ENCODE assay signal across 1 cellular context in the genomic region with DNA sequence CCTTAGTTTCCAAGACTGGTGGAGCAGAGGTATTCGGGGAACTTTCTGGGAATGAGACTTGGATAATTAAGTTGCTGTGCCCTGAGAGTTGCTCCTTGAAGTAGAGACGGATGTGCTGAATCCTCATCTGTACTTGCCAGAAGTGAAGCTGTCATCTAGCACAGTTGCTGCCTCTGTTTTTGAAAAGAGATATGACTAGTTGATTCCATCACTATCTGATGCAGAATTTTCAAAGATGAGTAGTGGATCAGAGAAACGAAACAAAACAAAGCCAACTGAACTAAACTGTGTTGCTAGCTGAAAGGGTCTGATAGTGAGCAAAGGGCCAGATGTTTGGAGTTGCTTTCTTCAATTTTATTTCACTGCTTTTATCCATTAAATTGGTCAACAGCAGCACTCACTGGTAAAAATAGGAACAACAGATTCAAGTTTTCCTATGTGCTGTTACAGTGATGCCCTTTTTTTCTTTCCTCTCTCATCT.
TF ChIP-seq lines count a peak whose summit lies in the region.

No MANE protein-coding gene starts in this region.

TF ChIP-seq in K562, 482 proteins besides CTCF, POLR2A, EP300 and RAD21 (continued from another document and continues in another):
- TF ChIP-seq, protein P1, sequence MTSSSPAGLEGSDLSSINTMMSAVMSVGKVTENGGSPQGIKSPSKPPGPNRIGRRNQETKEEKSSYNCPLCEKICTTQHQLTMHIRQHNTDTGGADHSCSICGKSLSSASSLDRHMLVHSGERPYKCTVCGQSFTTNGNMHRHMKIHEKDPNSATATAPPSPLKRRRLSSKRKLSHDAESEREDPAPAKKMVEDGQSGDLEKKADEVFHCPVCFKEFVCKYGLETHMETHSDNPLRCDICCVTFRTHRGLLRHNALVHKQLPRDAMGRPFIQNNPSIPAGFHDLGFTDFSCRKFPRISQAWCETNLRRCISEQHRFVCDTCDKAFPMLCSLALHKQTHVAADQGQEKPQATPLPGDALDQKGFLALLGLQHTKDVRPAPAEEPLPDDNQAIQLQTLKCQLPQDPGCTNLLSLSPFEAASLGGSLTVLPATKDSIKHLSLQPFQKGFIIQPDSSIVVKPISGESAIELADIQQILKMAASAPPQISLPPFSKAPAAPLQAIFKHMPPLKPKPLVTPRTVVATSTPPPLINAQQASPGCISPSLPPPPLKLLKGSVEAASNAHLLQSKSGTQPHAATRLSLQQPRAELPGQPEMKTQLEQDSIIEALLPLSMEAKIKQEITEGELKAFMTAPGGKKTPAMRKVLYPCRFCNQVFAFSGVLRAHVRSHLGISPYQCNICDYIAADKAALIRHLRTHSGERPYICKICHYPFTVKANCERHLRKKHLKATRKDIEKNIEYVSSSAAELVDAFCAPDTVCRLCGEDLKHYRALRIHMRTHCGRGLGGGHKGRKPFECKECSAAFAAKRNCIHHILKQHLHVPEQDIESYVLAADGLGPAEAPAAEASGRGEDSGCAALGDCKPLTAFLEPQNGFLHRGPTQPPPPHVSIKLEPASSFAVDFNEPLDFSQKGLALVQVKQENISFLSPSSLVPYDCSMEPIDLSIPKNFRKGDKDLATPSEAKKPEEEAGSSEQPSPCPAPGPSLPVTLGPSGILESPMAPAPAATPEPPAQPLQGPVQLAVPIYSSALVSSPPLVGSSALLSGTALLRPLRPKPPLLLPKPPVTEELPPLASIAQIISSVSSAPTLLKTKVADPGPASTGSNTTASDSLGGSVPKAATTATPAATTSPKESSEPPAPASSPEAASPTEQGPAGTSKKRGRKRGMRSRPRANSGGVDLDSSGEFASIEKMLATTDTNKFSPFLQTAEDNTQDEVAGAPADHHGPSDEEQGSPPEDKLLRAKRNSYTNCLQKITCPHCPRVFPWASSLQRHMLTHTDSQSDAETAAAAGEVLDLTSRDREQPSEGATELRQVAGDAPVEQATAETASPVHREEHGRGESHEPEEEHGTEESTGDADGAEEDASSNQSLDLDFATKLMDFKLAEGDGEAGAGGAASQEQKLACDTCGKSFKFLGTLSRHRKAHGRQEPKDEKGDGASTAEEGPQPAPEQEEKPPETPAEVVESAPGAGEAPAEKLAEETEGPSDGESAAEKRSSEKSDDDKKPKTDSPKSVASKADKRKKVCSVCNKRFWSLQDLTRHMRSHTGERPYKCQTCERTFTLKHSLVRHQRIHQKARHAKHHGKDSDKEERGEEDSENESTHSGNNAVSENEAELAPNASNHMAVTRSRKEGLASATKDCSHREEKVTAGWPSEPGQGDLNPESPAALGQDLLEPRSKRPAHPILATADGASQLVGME (CRISPR knock-in tag; IDR thresholded peaks at IDR 0.05), result no peak
- peak; percentile 12; the same call in 1 of the 2 replicates for TF ChIP-seq MEF2A (IDR thresholded peaks at IDR 0.05; ENCODE audit: control insufficient read depth, low read depth, low read length)
- TF ChIP-seq, protein P2, sequence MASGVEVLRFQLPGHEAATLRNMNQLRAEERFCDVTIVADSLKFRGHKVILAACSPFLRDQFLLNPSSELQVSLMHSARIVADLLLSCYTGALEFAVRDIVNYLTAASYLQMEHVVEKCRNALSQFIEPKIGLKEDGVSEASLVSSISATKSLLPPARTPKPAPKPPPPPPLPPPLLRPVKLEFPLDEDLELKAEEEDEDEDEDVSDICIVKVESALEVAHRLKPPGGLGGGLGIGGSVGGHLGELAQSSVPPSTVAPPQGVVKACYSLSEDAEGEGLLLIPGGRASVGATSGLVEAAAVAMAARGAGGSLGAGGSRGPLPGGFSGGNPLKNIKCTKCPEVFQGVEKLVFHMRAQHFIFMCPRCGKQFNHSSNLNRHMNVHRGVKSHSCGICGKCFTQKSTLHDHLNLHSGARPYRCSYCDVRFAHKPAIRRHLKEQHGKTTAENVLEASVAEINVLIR (CRISPR knock-in tag; IDR thresholded peaks at IDR 0.05), result no peak
- TF ChIP-seq ZNF436 (CRISPR knock-in tag; IDR thresholded peaks at IDR 0.05), result no peak
- no peak for TF ChIP-seq SMARCB1 (IDR thresholded peaks at IDR 0.05; ENCODE audit: insufficient read length, low read depth)
- TF ChIP-seq SRSF7 (optimal IDR thresholded peaks at IDR 0.05; ENCODE audit: low read depth, low read length), result no peak
- TF ChIP-seq RB1 (IDR thresholded peaks at IDR 0.05; ENCODE audit: low read depth), result no peak
- TF ChIP-seq RBFOX2 (IDR thresholded peaks at IDR 0.05; ENCODE audit: low read depth, low read length), result no peak
- TF ChIP-seq, protein P3, sequence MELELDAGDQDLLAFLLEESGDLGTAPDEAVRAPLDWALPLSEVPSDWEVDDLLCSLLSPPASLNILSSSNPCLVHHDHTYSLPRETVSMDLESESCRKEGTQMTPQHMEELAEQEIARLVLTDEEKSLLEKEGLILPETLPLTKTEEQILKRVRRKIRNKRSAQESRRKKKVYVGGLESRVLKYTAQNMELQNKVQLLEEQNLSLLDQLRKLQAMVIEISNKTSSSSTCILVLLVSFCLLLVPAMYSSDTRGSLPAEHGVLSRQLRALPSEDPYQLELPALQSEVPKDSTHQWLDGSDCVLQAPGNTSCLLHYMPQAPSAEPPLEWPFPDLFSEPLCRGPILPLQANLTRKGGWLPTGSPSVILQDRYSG (tag; conservative IDR thresholded peaks at IDR 0.05; ENCODE audit: low read depth), result 0 out of 2 replicates have a peak, but pooled peaks have one; percentile 23
- TF ChIP-seq TEAD1 (CRISPR knock-in tag; IDR thresholded peaks at IDR 0.05), result peak; percentile 61 to 70; a peak in 3 of 4 replicates
- no peak for TF ChIP-seq ZNF780A (CRISPR knock-in tag; IDR thresholded peaks at IDR 0.05)
- TF ChIP-seq, protein P4, sequence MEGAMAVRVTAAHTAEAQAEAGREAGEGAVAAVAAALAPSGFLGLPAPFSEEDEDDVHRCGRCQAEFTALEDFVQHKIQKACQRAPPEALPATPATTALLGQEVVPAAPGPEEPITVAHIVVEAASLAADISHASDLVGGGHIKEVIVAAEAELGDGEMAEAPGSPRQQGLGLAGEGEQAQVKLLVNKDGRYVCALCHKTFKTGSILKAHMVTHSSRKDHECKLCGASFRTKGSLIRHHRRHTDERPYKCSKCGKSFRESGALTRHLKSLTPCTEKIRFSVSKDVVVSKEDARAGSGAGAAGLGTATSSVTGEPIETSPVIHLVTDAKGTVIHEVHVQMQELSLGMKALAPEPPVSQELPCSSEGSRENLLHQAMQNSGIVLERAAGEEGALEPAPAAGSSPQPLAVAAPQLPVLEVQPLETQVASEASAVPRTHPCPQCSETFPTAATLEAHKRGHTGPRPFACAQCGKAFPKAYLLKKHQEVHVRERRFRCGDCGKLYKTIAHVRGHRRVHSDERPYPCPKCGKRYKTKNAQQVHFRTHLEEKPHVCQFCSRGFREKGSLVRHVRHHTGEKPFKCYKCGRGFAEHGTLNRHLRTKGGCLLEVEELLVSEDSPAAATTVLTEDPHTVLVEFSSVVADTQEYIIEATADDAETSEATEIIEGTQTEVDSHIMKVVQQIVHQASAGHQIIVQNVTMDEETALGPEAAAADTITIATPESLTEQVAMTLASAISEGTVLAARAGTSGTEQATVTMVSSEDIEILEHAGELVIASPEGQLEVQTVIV (CRISPR knock-in tag; IDR thresholded peaks at IDR 0.05; ENCODE audit: borderline replicate concordance), result no peak
- TF ChIP-seq ZFX (CRISPR knock-in tag; IDR thresholded peaks at IDR 0.05), result no peak
- no peak for TF ChIP-seq EWSR1 (IDR thresholded peaks at IDR 0.05; ENCODE audit: borderline replicate concordance, low read depth, partially characterized antibody)
- TF ChIP-seq YY1 (IDR thresholded peaks at IDR 0.05; ENCODE audit: borderline replicate concordance in 1 of 3, control insufficient read depth in 1 of 3, extremely low read depth in 1 of 3, insufficient read depth in 3 of 3, insufficient read length in 1 of 3, insufficient replicate concordance in 2 of 3, low read depth in 1 of 3, low read length in 2 of 3), result no peak
- TF ChIP-seq, protein P5, sequence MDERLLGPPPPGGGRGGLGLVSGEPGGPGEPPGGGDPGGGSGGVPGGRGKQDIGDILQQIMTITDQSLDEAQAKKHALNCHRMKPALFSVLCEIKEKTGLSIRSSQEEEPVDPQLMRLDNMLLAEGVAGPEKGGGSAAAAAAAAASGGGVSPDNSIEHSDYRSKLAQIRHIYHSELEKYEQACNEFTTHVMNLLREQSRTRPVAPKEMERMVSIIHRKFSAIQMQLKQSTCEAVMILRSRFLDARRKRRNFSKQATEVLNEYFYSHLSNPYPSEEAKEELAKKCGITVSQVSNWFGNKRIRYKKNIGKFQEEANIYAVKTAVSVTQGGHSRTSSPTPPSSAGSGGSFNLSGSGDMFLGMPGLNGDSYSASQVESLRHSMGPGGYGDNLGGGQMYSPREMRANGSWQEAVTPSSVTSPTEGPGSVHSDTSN (CRISPR knock-in tag; IDR thresholded peaks at IDR 0.05; ENCODE audit: low read depth), result no peak
- TF ChIP-seq, protein P5 (tag; conservative IDR thresholded peaks at IDR 0.05; ENCODE audit: low read depth), result peak; percentile 94
- no peak for TF ChIP-seq OTX1 (CRISPR knock-in tag; IDR thresholded peaks at IDR 0.05)
- TF ChIP-seq, protein P6, sequence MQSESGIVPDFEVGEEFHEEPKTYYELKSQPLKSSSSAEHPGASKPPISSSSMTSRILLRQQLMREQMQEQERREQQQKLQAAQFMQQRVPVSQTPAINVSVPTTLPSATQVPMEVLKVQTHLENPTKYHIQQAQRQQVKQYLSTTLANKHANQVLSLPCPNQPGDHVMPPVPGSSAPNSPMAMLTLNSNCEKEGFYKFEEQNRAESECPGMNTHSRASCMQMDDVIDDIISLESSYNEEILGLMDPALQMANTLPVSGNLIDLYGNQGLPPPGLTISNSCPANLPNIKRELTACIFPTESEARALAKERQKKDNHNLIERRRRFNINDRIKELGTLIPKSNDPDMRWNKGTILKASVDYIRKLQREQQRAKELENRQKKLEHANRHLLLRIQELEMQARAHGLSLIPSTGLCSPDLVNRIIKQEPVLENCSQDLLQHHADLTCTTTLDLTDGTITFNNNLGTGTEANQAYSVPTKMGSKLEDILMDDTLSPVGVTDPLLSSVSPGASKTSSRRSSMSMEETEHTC (IDR thresholded peaks at IDR 0.05), result no peak
- no peak for TF ChIP-seq FUS (optimal IDR thresholded peaks at IDR 0.05; ENCODE audit: low read depth, low read length)
- TF ChIP-seq MEF2D (tag; conservative IDR thresholded peaks at IDR 0.05; ENCODE audit: low read depth), result peak; percentile 80; the same call in 1 of the 2 replicates
- TF ChIP-seq HLTF (IDR thresholded peaks at IDR 0.05), result 0 out of 2 replicates have a peak, but pooled peaks have one; percentile 24
- TF ChIP-seq SAFB (IDR thresholded peaks at IDR 0.05; ENCODE audit: borderline replicate concordance, low read depth, low read length), result no peak
- peak; percentile 88 for TF ChIP-seq NCOA1 (IDR thresholded peaks at IDR 0.05; ENCODE audit: low read depth)
- TF ChIP-seq NCOA6 (IDR thresholded peaks at IDR 0.05), result no peak
- TF ChIP-seq PTTG1 (tag; IDR thresholded peaks at IDR 0.05; ENCODE audit: low read depth), result no peak
- TF ChIP-seq, protein P7, sequence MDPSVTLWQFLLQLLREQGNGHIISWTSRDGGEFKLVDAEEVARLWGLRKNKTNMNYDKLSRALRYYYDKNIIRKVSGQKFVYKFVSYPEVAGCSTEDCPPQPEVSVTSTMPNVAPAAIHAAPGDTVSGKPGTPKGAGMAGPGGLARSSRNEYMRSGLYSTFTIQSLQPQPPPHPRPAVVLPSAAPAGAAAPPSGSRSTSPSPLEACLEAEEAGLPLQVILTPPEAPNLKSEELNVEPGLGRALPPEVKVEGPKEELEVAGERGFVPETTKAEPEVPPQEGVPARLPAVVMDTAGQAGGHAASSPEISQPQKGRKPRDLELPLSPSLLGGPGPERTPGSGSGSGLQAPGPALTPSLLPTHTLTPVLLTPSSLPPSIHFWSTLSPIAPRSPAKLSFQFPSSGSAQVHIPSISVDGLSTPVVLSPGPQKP (CRISPR knock-in tag; IDR thresholded peaks at IDR 0.05), result no peak
- TF ChIP-seq ZKSCAN3 (CRISPR knock-in tag; IDR thresholded peaks at IDR 0.05), result no peak
- TF ChIP-seq ZSCAN29 (IDR thresholded peaks at IDR 0.05), result no peak
- no peak for TF ChIP-seq TCFL5 (CRISPR knock-in tag; conservative IDR thresholded peaks at IDR 0.05)
- TF ChIP-seq, protein P8, sequence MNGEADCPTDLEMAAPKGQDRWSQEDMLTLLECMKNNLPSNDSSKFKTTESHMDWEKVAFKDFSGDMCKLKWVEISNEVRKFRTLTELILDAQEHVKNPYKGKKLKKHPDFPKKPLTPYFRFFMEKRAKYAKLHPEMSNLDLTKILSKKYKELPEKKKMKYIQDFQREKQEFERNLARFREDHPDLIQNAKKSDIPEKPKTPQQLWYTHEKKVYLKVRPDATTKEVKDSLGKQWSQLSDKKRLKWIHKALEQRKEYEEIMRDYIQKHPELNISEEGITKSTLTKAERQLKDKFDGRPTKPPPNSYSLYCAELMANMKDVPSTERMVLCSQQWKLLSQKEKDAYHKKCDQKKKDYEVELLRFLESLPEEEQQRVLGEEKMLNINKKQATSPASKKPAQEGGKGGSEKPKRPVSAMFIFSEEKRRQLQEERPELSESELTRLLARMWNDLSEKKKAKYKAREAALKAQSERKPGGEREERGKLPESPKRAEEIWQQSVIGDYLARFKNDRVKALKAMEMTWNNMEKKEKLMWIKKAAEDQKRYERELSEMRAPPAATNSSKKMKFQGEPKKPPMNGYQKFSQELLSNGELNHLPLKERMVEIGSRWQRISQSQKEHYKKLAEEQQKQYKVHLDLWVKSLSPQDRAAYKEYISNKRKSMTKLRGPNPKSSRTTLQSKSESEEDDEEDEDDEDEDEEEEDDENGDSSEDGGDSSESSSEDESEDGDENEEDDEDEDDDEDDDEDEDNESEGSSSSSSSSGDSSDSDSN (IDR thresholded peaks at IDR 0.05; ENCODE audit: borderline replicate concordance in 1 of 2, low read depth in 2 of 2, low read length in 2 of 2), result no peak
- TF ChIP-seq, protein P9, sequence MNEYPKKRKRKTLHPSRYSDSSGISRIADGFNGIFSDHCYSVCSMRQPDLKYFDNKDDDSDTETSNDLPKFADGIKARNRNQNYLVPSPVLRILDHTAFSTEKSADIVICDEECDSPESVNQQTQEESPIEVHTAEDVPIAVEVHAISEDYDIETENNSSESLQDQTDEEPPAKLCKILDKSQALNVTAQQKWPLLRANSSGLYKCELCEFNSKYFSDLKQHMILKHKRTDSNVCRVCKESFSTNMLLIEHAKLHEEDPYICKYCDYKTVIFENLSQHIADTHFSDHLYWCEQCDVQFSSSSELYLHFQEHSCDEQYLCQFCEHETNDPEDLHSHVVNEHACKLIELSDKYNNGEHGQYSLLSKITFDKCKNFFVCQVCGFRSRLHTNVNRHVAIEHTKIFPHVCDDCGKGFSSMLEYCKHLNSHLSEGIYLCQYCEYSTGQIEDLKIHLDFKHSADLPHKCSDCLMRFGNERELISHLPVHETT (CRISPR knock-in tag; conservative IDR thresholded peaks at IDR 0.05 in 1 of 2, IDR thresholded peaks at IDR 0.05 in 1 of 2), result peak in 1 of 2 experiments; percentile 63; a peak in 2 of 4 replicates
